ENCODE assay signal across 8 cellular contexts in genomic region chr5:83720805-83721431, GRCh38. TPM values are rescaled to one million over a fixed set of nuclear protein-coding genes. Genes with fewer than 3 reads are reported as not detected.
DNase-seq lines count a peak whose midpoint lies in the region; TF ChIP-seq lines count a peak whose summit lies in the region.

TSS of gene HAPLN1 (minus strand) at chr5:83720855. CDS start at chr5:83673523, 47,332 bp downstream.

- H3K4me3 Mint-ChIP-seq in HFFc6 = peak within 1 kb of the TSS; percentile 86

- no peaks in the 10 kb centered on the region for H3K9me3 Mint-ChIP-seq in HFFc6

- no peaks in the 10 kb centered on the region for H3K9me3 ChIP-seq in duodenal mucosa (ENCODE audit: control insufficient read depth in 1 of 2, low read length in 2 of 2)
- no peaks in the 10 kb centered on the region for H3K9me3 ChIP-seq in muscle layer of colon (ENCODE audit: low read length)

- H3K27me3 Mint-ChIP-seq in HFFc6 (ENCODE audit: insufficient read depth) = peaks cover 29% of the 10 kb centered on the region; the same call in 1 of the 2 replicates

- TF ChIP-seq CTCF in HFFc6 (IDR thresholded peaks at IDR 0.05) = no peak

- H3K9ac ChIP-seq in duodenal mucosa (ENCODE audit: low read depth in 1 of 2, low read length in 2 of 2) (no peak within 1 kb of the TSS), muscle layer of colon (ENCODE audit: low read length) (no peak within 1 kb of the TSS)

- H3K27ac ChIP-seq in duodenal mucosa (ENCODE audit: low read depth, low read length) (no peak within 1 kb of the TSS), muscle layer of colon (ENCODE audit: low read depth, low read length) (no peak within 1 kb of the TSS)

- H3K36me3 ChIP-seq in duodenal mucosa (ENCODE audit: control insufficient read depth in 1 of 2, insufficient read depth in 2 of 2, low read length in 2 of 2) = no peaks in the 10 kb centered on the region
- H3K36me3 ChIP-seq in muscle layer of colon (ENCODE audit: insufficient read depth, low read length) = no peaks in the 10 kb centered on the region

- H3K27me3 ChIP-seq in duodenal mucosa (ENCODE audit: control insufficient read depth in 1 of 2, insufficient read depth in 2 of 2, low read length in 2 of 2) (peaks cover 21 to 23% of the 10 kb centered on the region in 2 donors), muscle layer of colon (ENCODE audit: control insufficient read depth in 1 of 2, insufficient read depth in 2 of 2, low read length in 2 of 2) (peaks cover 7 to 17% of the 10 kb centered on the region in 2 donors)

- DNase-seq in A172 (ENCODE audit: low spot score) (peak; percentile 13), HFFc6 (no peak), dedifferentiated amniotic fluid mesenchymal stem cell (ENCODE audit: extremely low spot score) (no peak), nucleus accumbens (lab: John Stamatoyannopoulos, UW) (no peak), COLO668 (lab: John Stamatoyannopoulos, UW; ENCODE audit: unreplicated experiment) (no peak), COLO829 (ENCODE audit: low spot score) (no peak)

- peak within 1 kb of the TSS; percentile 47 to 55 for H3K4me3 ChIP-seq in duodenal mucosa (ENCODE audit: low read depth in 1 of 2, low read length in 2 of 2)
- H3K4me3 ChIP-seq in muscle layer of colon (ENCODE audit: low read depth in 1 of 2, low read length in 2 of 2) = peak within 1 kb of the TSS; percentile 56 to 62

- H3K4me1 ChIP-seq in duodenal mucosa (ENCODE audit: control insufficient read depth in 1 of 2, insufficient read depth in 2 of 2, low read length in 2 of 2) = no peaks in the 10 kb centered on the region
- H3K4me1 ChIP-seq in muscle layer of colon (ENCODE audit: insufficient read depth, low read length) = peaks cover 6% of the 10 kb centered on the region

- peak within 1 kb of the TSS; percentile 79; the same call in 1 of the 2 replicates for H3K27ac Mint-ChIP-seq in HFFc6

- no peaks in the 10 kb centered on the region for H3K36me3 Mint-ChIP-seq in HFFc6 (ENCODE audit: low read depth)

- H3K4me1 Mint-ChIP-seq in HFFc6 (ENCODE audit: low read depth) = peaks cover 29% of the 10 kb centered on the region

RNA-seq across cellular contexts. Expression of gene HAPLN1, which starts in this region (rescaled TPM):
- total RNA-seq in A172 (2014; rRNA removed; shearing (Covaris generic)) = 35.6 and 62.6 TPM in 2 replicates
- total RNA-seq in HFFc6 (2021; fragmentation: NEBNext Ultra II Directional; extraction: Animal tissue kit (Norgen Biotek cat#: 25700)) = 100 to 1,000 TPM in 4 of 6 experiments, 10 to 100 TPM in 2; 10.2 to 118 (median 112) TPM
